ENCODE assay signal across 9 cellular contexts in the genomic region with DNA sequence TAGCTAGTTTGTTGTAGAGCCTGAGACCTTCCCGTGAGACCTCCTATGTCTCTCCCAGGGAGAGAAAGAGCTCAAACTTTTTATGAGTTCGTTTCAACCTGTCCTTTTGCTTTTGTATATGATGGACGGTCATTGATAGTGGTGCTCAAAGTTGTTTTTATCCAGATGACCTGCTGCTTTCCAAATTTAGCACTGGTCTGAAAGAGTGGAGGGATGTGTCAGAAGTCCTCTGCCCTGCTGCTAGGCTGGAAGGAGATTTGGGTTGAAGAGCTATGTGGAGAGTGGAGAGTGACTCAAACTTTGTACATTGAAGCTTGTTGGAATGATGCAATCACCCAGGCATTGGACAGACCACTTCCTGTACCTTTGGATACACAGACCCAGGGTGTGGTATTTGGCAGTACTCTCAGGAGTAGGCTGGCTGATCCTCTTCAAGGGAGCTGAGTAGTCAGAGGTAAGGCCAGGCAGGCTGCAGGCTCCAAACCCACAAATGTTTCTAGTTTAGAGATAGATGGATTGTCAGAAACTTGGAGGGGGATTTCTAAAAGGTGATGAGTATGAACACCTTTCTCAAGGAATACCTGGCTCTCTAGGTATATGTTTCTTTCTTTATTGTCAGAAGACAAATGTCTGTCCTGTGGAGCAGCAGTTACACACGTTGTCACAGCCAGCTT. TPM values are rescaled to one million over a fixed set of nuclear protein-coding genes. Genes with fewer than 3 reads are reported as not detected.
A peak's percentile ranks its signal among the peaks of the same experiment; 100 is the strongest.
DNase-seq lines count a peak whose midpoint lies in the region; ATAC-seq and TF ChIP-seq lines count a peak whose summit lies in the region.
"Had no signal": no experiment of that assay in that cellular context is flagged by ENCODE, and none has a peak within 500 bp of the region (broad histone marks: within the 10 kb centered on the region; RNA-seq: fewer than 3 reads in every experiment).

No MANE protein-coding gene starts in this region.

- H3K9me3 ChIP-seq in colonic mucosa: no peaks in the 10 kb centered on the region

- no peaks in the 10 kb centered on the region for H3K27me3 ChIP-seq in colonic mucosa

- no peaks in the 10 kb centered on the region for H3K36me3 ChIP-seq in colonic mucosa

- peak overlapping the region; percentile 65 for H3K27ac ChIP-seq in colonic mucosa

- ATAC-seq in HG03135 (IDR thresholded peaks at IDR 0.05; ENCODE audit: unreplicated experiment): no peak

- TF ChIP-seq CTCF in colonic mucosa (IDR thresholded peaks at IDR 0.05): no peak

- intact Hi-C loops in colonic mucosa (cut with DNase I): no loop called here

- H3K4me1 ChIP-seq in colonic mucosa: peaks cover 3% of the 10 kb centered on the region

- DNase-seq in GM03348 (ENCODE audit: low spot score) (peak; percentile 85), NCI-H510A treated with DMSO at 0.1 percent for 48 hours (lab: John Stamatoyannopoulos, UW) (peak; percentile 47), colonic mucosa (peak; percentile 85), renal cortical epithelial cell (ENCODE audit: low read depth) (peak; percentile 99), NCI-H146 treated with DMSO at 0.1 percent for 48 hours (lab: John Stamatoyannopoulos, UW; ENCODE audit: unreplicated experiment) (no peak), iPS-NIHi7 (ENCODE audit: extremely low spot score) (no peak), NCI-H1105 treated with DMSO at 0.1 percent for 48 hours (lab: John Stamatoyannopoulos, UW) (no peak)
- DNase-seq: central memory CD4-positive, alpha-beta T cell had no signal

- no peak overlapping the region for H3K4me3 ChIP-seq in colonic mucosa

- H3K9ac ChIP-seq in colonic mucosa (ENCODE audit: low read depth in 2 of 2, low read length in 2 of 2): peak overlapping the region; percentile 7 to 18

RNA-seq across cellular contexts. Expression of a gene that starts 49.4 kb away (rescaled TPM):
- total RNA-seq in colonic mucosa: 10 to 100 TPM; 79.0 to 81.3 TPM
- total RNA-seq in renal cortical epithelial cell: 13.5 and 42.6 TPM in 2 replicates

Comparison
In these comparisons a context has a peak if more than half of its experiments do, and no peak if none do; other contexts are left out.
1. DNase-seq: peak in GM03348 (single experiment), NCI-H510A treated with DMSO at 0.1 percent for 48 hours (single experiment), colonic mucosa (single experiment) and renal cortical epithelial cell (single experiment); none in NCI-H146 treated with DMSO at 0.1 percent for 48 hours (single experiment), iPS-NIHi7 (single experiment) and NCI-H1105 treated with DMSO at 0.1 percent for 48 hours (single experiment).